ENCODE assay signal across 1 cellular context in genomic region chr17:29587591-29587990, GRCh38.
TF ChIP-seq lines count a peak whose summit lies in the region.

No MANE protein-coding gene starts in this region.

TF ChIP-seq in GM23338, 12 proteins besides CTCF, POLR2A, EP300 and RAD21:
- no peak for TF ChIP-seq CREB1 (CRISPR knock-in tag; IDR thresholded peaks at IDR 0.05; ENCODE audit: low read depth)
- no peak for TF ChIP-seq POLR2AphosphoS5 (IDR thresholded peaks at IDR 0.05; ENCODE audit: low read depth)
- no peak for TF ChIP-seq JUNB (IDR thresholded peaks at IDR 0.05; ENCODE audit: unreplicated experiment)
- TF ChIP-seq ZNF462 (CRISPR knock-in tag; IDR thresholded peaks at IDR 0.05) = no peak
- TF ChIP-seq REST (IDR thresholded peaks at IDR 0.05; ENCODE audit: unreplicated experiment) = no peak
- no peak for TF ChIP-seq NANOG (IDR thresholded peaks at IDR 0.05; ENCODE audit: borderline replicate concordance)
- TF ChIP-seq STAT1 (IDR thresholded peaks at IDR 0.05; ENCODE audit: unreplicated experiment) = no peak
- TF ChIP-seq ZNF114 (CRISPR knock-in tag; IDR thresholded peaks at IDR 0.05) = no peak
